ENCODE assay signal across 9 cellular contexts in the genomic region with DNA sequence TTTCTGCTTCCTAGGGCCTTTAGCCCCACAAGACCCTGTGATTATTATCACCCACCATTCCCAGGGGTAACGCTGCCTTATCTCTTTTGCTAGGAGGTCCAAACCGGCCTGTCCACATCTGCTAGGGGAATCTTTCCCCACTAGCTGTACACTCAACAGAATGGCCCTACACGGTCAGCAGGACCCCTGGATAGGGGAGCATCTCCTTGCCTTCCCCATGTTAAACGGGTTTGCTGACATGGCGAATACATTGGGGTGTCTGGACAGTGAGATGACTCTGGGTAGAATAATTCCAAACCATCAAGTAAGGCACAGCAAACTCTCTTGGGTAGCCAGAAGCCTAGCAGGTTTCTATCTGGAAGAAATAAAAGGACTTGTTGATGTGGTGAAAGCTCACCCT. TPM values are rescaled to one million over a fixed set of nuclear protein-coding genes. Genes with fewer than 3 reads are reported as not detected.
DNase-seq lines count a peak whose midpoint lies in the region; ATAC-seq and TF ChIP-seq lines count a peak whose summit lies in the region.
"Had no signal": no experiment of that assay in that cellular context is flagged by ENCODE, and none has a peak within 500 bp of the region (broad histone marks: within the 10 kb centered on the region; RNA-seq: fewer than 3 reads in every experiment).

No MANE protein-coding gene starts in this region.

- H3K36me3 ChIP-seq in CD8-positive, alpha-beta memory T cell (ENCODE audit: insufficient read depth, low read length): no peaks in the 10 kb centered on the region
- no peaks in the 10 kb centered on the region for H3K36me3 ChIP-seq in ectodermal cell (ENCODE audit: control insufficient read depth, insufficient read depth, low read length)
- H3K36me3 ChIP-seq in osteoblast (ENCODE audit: insufficient read depth, low read length): no peaks in the 10 kb centered on the region
- H3K36me3 ChIP-seq in uterus: no peaks in the 10 kb centered on the region

- no peaks in the 10 kb centered on the region for H3K27me3 ChIP-seq in CD8-positive, alpha-beta memory T cell (ENCODE audit: insufficient read depth, low read length, poor library complexity, severe bottlenecking)
- no peaks in the 10 kb centered on the region for H3K27me3 ChIP-seq in ectodermal cell (ENCODE audit: control insufficient read depth, insufficient read depth, low read length, poor library complexity, severe bottlenecking)
- H3K27me3 ChIP-seq in osteoblast (ENCODE audit: insufficient read depth, low read length): no peaks in the 10 kb centered on the region
- no peaks in the 10 kb centered on the region for H3K27me3 ChIP-seq in uterus

- peaks cover 0 to 3% of the 10 kb centered on the region in 2 donors for H3K27me3 Mint-ChIP-seq in CD8-positive, alpha-beta memory T cell

- H2AFZ ChIP-seq in osteoblast (ENCODE audit: low read length): no peak overlapping the region

- peaks cover 14% of the 10 kb centered on the region for H3K4me1 ChIP-seq in CD8-positive, alpha-beta memory T cell (ENCODE audit: insufficient read depth, low read length)
- H3K4me1 ChIP-seq in ectodermal cell (ENCODE audit: control insufficient read depth, insufficient read depth, low read length) (peaks cover 10% of the 10 kb centered on the region), osteoblast (ENCODE audit: insufficient read depth, low read length) (peaks cover 11% of the 10 kb centered on the region), uterus (peaks cover 0 to 4% of the 10 kb centered on the region in 2 donors)

- H3K4me3 ChIP-seq in CD8-positive, alpha-beta memory T cell (ENCODE audit: low read length): peak overlapping the region; percentile 90
- H3K4me3 ChIP-seq in NB4 (ENCODE audit: low read depth, low read length) (peak overlapping the region; percentile 77), ectodermal cell (ENCODE audit: insufficient read depth, low read depth, low read length) (peak overlapping the region; percentile 91), osteoblast (ENCODE audit: insufficient read depth, low read length) (peak overlapping the region; percentile 80), uterus (peak overlapping the region in 1 of 2 donors; percentile 58)

- peak overlapping the region; percentile 95 for H3K4me2 ChIP-seq in osteoblast (ENCODE audit: insufficient read depth, low read length)

- H3K9me3 Mint-ChIP-seq in CD8-positive, alpha-beta memory T cell: no peaks in the 10 kb centered on the region

- intact Hi-C loops in uterus (cut with DNase I; ENCODE audit: low total_unique reads): no loop called here

- POLR2A ChIA-PET in CD8-positive, alpha-beta memory T cell (lab: Charles Lee): no interaction called here

- TF ChIP-seq POLR2A in NB4 (IDR thresholded peaks at IDR 0.05; ENCODE audit: extremely low read depth, insufficient read length): no peak
- TF ChIP-seq POLR2A in uterus (IDR thresholded peaks at IDR 0.05): no peak

- no peaks in the 10 kb centered on the region for H3K9me3 ChIP-seq in CD8-positive, alpha-beta memory T cell (ENCODE audit: low read length)
- no peaks in the 10 kb centered on the region for H3K9me3 ChIP-seq in ectodermal cell (ENCODE audit: control insufficient read depth, low read length)
- H3K9me3 ChIP-seq in osteoblast (ENCODE audit: low read depth, low read length): no peaks in the 10 kb centered on the region
- H3K9me3 ChIP-seq in uterus: no peaks in the 10 kb centered on the region

- peaks cover 15% of the 10 kb centered on the region for H3K79me2 ChIP-seq in osteoblast (ENCODE audit: insufficient read depth, low read length)

- CTCF ChIA-PET in CD8-positive, alpha-beta memory T cell (lab: Charles Lee): interaction anchor here (2.2 kb wide), 1 partner anchor 17 kb away, joined by 12 read pairs; no protein-coding TSS in a partner anchor

- no peak for ATAC-seq in HG03175 (IDR thresholded peaks at IDR 0.05; ENCODE audit: unreplicated experiment)

- H3K4me1 Mint-ChIP-seq in CD8-positive, alpha-beta memory T cell: peaks cover 10 to 17% (median 12%) of the 10 kb centered on the region in 3 donors

- H3K27ac Mint-ChIP-seq in CD8-positive, alpha-beta memory T cell: peak overlapping the region in 6 of 8 donors; percentile 87 to 94 (median 88)

- WGBS in ectodermal cell, 2 experiments: 69 to 81% methylated on average over 5 of the region's 5 CpGs

- peak overlapping the region; percentile 76 for H3K27ac ChIP-seq in CD8-positive, alpha-beta memory T cell (ENCODE audit: low read depth, low read length)
- no peak overlapping the region for H3K27ac ChIP-seq in ectodermal cell (ENCODE audit: insufficient read depth, low read depth, low read length, poor library complexity, severe bottlenecking)
- peak overlapping the region; percentile 30 for H3K27ac ChIP-seq in osteoblast (ENCODE audit: low read depth, low read length)
- H3K27ac ChIP-seq in uterus: no peak overlapping the region

- peak overlapping the region; percentile 78 to 89 (median 86) for H3K4me3 Mint-ChIP-seq in CD8-positive, alpha-beta memory T cell

- DNase-seq in CD8-positive, alpha-beta memory T cell: no peak
- no peak for DNase-seq in NB4 (ENCODE audit: low read depth)
- peak; percentile 77 for DNase-seq in osteoblast (ENCODE audit: insufficient read length, low spot score, missing footprints)
- no peak for DNase-seq in dermis blood vessel endothelial cell
- no peak for DNase-seq in uterus
- no peak for DNase-seq in stimulated activated CD4-positive, alpha-beta T cell treated with anti-CD3 and anti-CD28 coated beads, Interleukin-4, amount 100 ng/mL, for 4 hours

- no peaks in the 10 kb centered on the region for H4K20me1 ChIP-seq in osteoblast (ENCODE audit: insufficient read depth, low read length)

- H3K36me3 Mint-ChIP-seq in CD8-positive, alpha-beta memory T cell: no peaks in the 10 kb centered on the region

- no peak for TF ChIP-seq CTCF in NB4 (IDR thresholded peaks at IDR 0.05; ENCODE audit: low read depth, low read length)
- TF ChIP-seq CTCF in osteoblast (IDR thresholded peaks at IDR 0.05; ENCODE audit: extremely low read depth, low read depth, low read length): no peak
- TF ChIP-seq CTCF in uterus (IDR thresholded peaks at IDR 0.05): no peak

RNA-seq across cellular contexts. Expression of a gene that starts 0.7 kb away (rescaled TPM):
- total RNA-seq in CD8-positive, alpha-beta memory T cell: 10 to 100 TPM; 21.9 to 22.9 TPM
- polyA plus RNA-seq in CD8-positive, alpha-beta memory T cell: 1.9 TPM
- 30.4 TPM for polyA plus RNA-seq in ectodermal cell (2013, experiment 1 of 4)
- 28.8 TPM for polyA plus RNA-seq in ectodermal cell (2013, experiment 2 of 4)
- polyA plus RNA-seq in ectodermal cell (2013, experiment 3 of 4): 25.4 TPM
- polyA plus RNA-seq in ectodermal cell (2013, experiment 4 of 4): 26.5 TPM
- total RNA-seq in osteoblast (1.4 and 2.4 TPM in 2 replicates), dermis blood vessel endothelial cell (2.0 and 3.9 TPM in 2 replicates), uterus (10 to 100 TPM in 1 of 4 donors, 1 to 10 TPM in 3; 1.5 to 17.4 (median 4.0) TPM)

RNA-seq across cellular contexts. Expression of a gene that starts 14.0 kb away (rescaled TPM):
- under 1 TPM; 0.44 to 0.77 TPM for total RNA-seq in CD8-positive, alpha-beta memory T cell
- not detected for polyA plus RNA-seq in CD8-positive, alpha-beta memory T cell
- polyA plus RNA-seq in ectodermal cell (2013, experiment 1 of 4): 24.3 TPM
- polyA plus RNA-seq in ectodermal cell (2013, experiment 2 of 4): 22.4 TPM
- polyA plus RNA-seq in ectodermal cell (2013, experiment 3 of 4): 24.6 TPM
- polyA plus RNA-seq in ectodermal cell (2013, experiment 4 of 4): 24.0 TPM
- total RNA-seq in osteoblast (not detected in 2 replicates), dermis blood vessel endothelial cell (not detected in 2 replicates), uterus (under 1 TPM in 1 of 4 donors, not detected in 3; 0.28 TPM)
- total RNA-seq: ureter had no signal

RNA-seq across cellular contexts. Expression of a gene that starts 41.9 kb away (rescaled TPM):
- total RNA-seq in CD8-positive, alpha-beta memory T cell: 10 to 100 TPM; 57.8 to 58.3 TPM
- polyA plus RNA-seq in CD8-positive, alpha-beta memory T cell: 40.7 TPM
- polyA plus RNA-seq in ectodermal cell (2013, experiment 1 of 4): 4.9 TPM
- polyA plus RNA-seq in ectodermal cell (2013, experiment 2 of 4): 2.9 TPM
- polyA plus RNA-seq in ectodermal cell (2013, experiment 3 of 4): 2.7 TPM
- 2.7 TPM for polyA plus RNA-seq in ectodermal cell (2013, experiment 4 of 4)
- total RNA-seq in osteoblast (76.7 and 81.3 TPM in 2 replicates), dermis blood vessel endothelial cell (44.2 and 58.5 TPM in 2 replicates), uterus (100 to 1,000 TPM in 1 of 4 donors, 10 to 100 TPM in 3; 21.3 to 114 (median 63.0) TPM)

RNA-seq across cellular contexts. Expression of a gene that starts 48.0 kb away (rescaled TPM):
- 1 to 10 TPM in 1 of 2 experiments, under 1 TPM in 1; 0.83 to 1.2 TPM for total RNA-seq in CD8-positive, alpha-beta memory T cell
- polyA plus RNA-seq in CD8-positive, alpha-beta memory T cell: not detected
- polyA plus RNA-seq in ectodermal cell (2013, experiment 1 of 4): 1.1 TPM
- 1.5 TPM for polyA plus RNA-seq in ectodermal cell (2013, experiment 2 of 4)
- 0.91 TPM for polyA plus RNA-seq in ectodermal cell (2013, experiment 3 of 4)
- polyA plus RNA-seq in ectodermal cell (2013, experiment 4 of 4): 2.9 TPM
- total RNA-seq in osteoblast (0.72 and 1.8 TPM in 2 replicates), dermis blood vessel endothelial cell (0.34 and 0.65 TPM in 2 replicates), uterus (1 to 10 TPM in 2 of 4 donors, under 1 TPM in 2; under 0.01 to 4.9 (median 1.5) TPM)

RNA-seq across cellular contexts. Expression of a gene that starts 52.6 kb away (rescaled TPM):
- 1 to 10 TPM; 1.1 to 1.7 TPM for total RNA-seq in CD8-positive, alpha-beta memory T cell
- 1.1 TPM for polyA plus RNA-seq in CD8-positive, alpha-beta memory T cell
- polyA plus RNA-seq in ectodermal cell (2013, experiment 1 of 4): 2.4 TPM
- 1.9 TPM for polyA plus RNA-seq in ectodermal cell (2013, experiment 2 of 4)
- 2.1 TPM for polyA plus RNA-seq in ectodermal cell (2013, experiment 3 of 4)
- polyA plus RNA-seq in ectodermal cell (2013, experiment 4 of 4): 1.9 TPM
- 5.8 and 6.5 TPM in 2 replicates for total RNA-seq in osteoblast
- total RNA-seq in dermis blood vessel endothelial cell: 14.0 and 28.8 TPM in 2 replicates
- 10 to 100 TPM in 1 of 4 donors, 1 to 10 TPM in 3; 3.1 to 16.7 (median 6.6) TPM for total RNA-seq in uterus

Comparison
In these comparisons a context has a peak if more than half of its experiments do, and no peak if none do; other contexts are left out.
1. H3K27ac ChIP-seq: peak in CD8-positive, alpha-beta memory T cell (single experiment) and osteoblast (single experiment); none in ectodermal cell (single experiment) and uterus (0 of 2).